Comparison of ENCODE assay signal across 31 cellular contexts in genomic region chr7:132404261-132404660, GRCh38.
"Had no signal": no experiment of that assay in that cellular context is flagged by ENCODE, and none has a peak within 500 bp of the region (broad histone marks: within the 10 kb centered on the region; RNA-seq: fewer than 3 reads in every experiment).

No MANE protein-coding gene starts in this region.

- H3K4me3 ChIP-seq: left lung, lung, ovary, psoas muscle, SK-N-MC, thoracic aorta had no signal

- H3K27me3 ChIP-seq: breast epithelium, left lung, neutrophil, ovary had no signal

- H3K4me3 Mint-ChIP-seq: activated naive CD4-positive, alpha-beta T cell treated with anti-CD3 and anti-CD28 coated beads, Interleukin-2, amount 10 ng/mL, durations not matched to agents 7 days and 5 days; activated naive CD8-positive, alpha-beta T cell treated with anti-CD3 and anti-CD28 coated beads, Interleukin-2, amount 10 ng/mL, durations not matched to agents 7 days and 5 days; activated T-helper 1 cell treated with anti-CD3 and anti-CD28 coated beads, Interleukin-12 subunit alpha, Interleukin-12 subunit beta, Interleukin-2, Interleukin-4 antibody, amounts not matched to agents 30 ng/mL and 10 ng/mL and 1 ng/mL, durations not matched to agents 14 hours and 24 hours and 36 hours; dendritic cell treated with granulocyte-macrophage colony-stimulating factor and Interleukin-4, amounts not matched to agents 40 ng/mL and 50 ng/mL, for 4 days; endodermal cell; nephron progenitor cell; T-helper 1 cell treated with Interleukin-12 subunit alpha and Interleukin-12 subunit beta and Interleukin-4 antibody, amounts not matched to agents 30 μg/mL and 1 μg/mL, for 36 hours; type B pancreatic cell had no signal

- H3K27ac Mint-ChIP-seq: activated naive CD4-positive, alpha-beta T cell treated with anti-CD3 and anti-CD28 coated beads, Interleukin-2, amount 10 ng/mL, durations not matched to agents 7 days and 5 days; activated naive CD8-positive, alpha-beta T cell treated with anti-CD3 and anti-CD28 coated beads, Interleukin-2, amount 10 ng/mL, durations not matched to agents 7 days and 5 days; activated T-helper 1 cell treated with anti-CD3 and anti-CD28 coated beads, Interleukin-12 subunit alpha, Interleukin-12 subunit beta, Interleukin-2, Interleukin-4 antibody, amounts not matched to agents 30 ng/mL and 10 ng/mL and 1 ng/mL, durations not matched to agents 14 hours and 24 hours and 36 hours; dendritic cell treated with granulocyte-macrophage colony-stimulating factor and Interleukin-4, amounts not matched to agents 40 ng/mL and 50 ng/mL, for 4 days; endodermal cell; nephron progenitor cell; T-helper 1 cell treated with Interleukin-12 subunit alpha and Interleukin-12 subunit beta and Interleukin-4 antibody, amounts not matched to agents 30 μg/mL and 1 μg/mL, for 36 hours; type B pancreatic cell had no signal

- DNase-seq: activated CD4-positive, alpha-beta T cell treated with anti-CD3 and anti-CD28 coated beads for 4 hours; activated CD4-positive, alpha-beta T cell treated with anti-CD3 and anti-CD28 coated beads, Interleukin-2, amount 50 U/mL, for 4 hours; activated CD8-positive, alpha-beta memory T cell treated with anti-CD3 and anti-CD28 coated beads, Interleukin-2, amount 50 U/mL, for 4 hours; activated gamma-delta T cell; activated naive CD4-positive, alpha-beta T cell treated with anti-CD3 and anti-CD28 coated beads, Interleukin-2, amount 10 ng/mL, durations not matched to agents 7 days and 5 days; activated naive CD8-positive, alpha-beta T cell treated with anti-CD3 and anti-CD28 coated beads, Interleukin-2, amount 10 ng/mL, durations not matched to agents 7 days and 5 days; activated T-cell treated with anti-CD3 and anti-CD28 coated beads, Interleukin-2, amount 50 U/mL, for 1 hour; amniotic stem cell; central memory CD4-positive, alpha-beta T cell; endodermal cell; foreskin melanocyte; left lung; nephron progenitor cell; ovary; psoas muscle; stimulated activated CD4-positive, alpha-beta T cell treated with anti-CD3 and anti-CD28 coated beads, Interleukin-2, amount 100 ng/mL, for 48 hours; SW 1271; T-helper 9 cell had no signal

- H3K36me3 ChIP-seq: breast epithelium, left lung, neutrophil, ovary, thoracic aorta had no signal

- H3K9me3 ChIP-seq: breast epithelium, left lung, neutrophil, ovary, psoas muscle, thoracic aorta had no signal

- FAIRE-seq: islet of Langerhans, TTC549 had no signal

- ATAC-seq: esophagus mucosa, psoas muscle had no signal

- H3K4me1 ChIP-seq: left lung had no signal

- H3K36me3 Mint-ChIP-seq: type B pancreatic cell had no signal

- H3K9me3 Mint-ChIP-seq: dendritic cell treated with granulocyte-macrophage colony-stimulating factor and Interleukin-4, amounts not matched to agents 40 ng/mL and 50 ng/mL, for 4 days; endodermal cell had no signal

- H3K27ac ChIP-seq: left lung, neutrophil, psoas muscle, SK-N-MC, VCaP had no signal
